In genomic region chr10:49735161-49735560, GRCh38 we compare ENCODE assay signal across 16 cellular contexts. TPM values are rescaled to one million over a fixed set of nuclear protein-coding genes. Genes with fewer than 3 reads are reported as not detected.
DNase-seq lines count a peak whose midpoint lies in the region; FAIRE-seq and TF ChIP-seq lines count a peak whose summit lies in the region.
"Had no signal": no experiment of that assay in that cellular context is flagged by ENCODE, and none has a peak within 500 bp of the region (broad histone marks: within the 10 kb centered on the region; RNA-seq: fewer than 3 reads in every experiment).

No MANE protein-coding gene starts in this region.

- no peak overlapping the region for H2AK5ac ChIP-seq in H9 (ENCODE audit: insufficient read length, low read length)

- H3K9me3 Mint-ChIP-seq in H9 = no peaks in the 10 kb centered on the region
- H3K9me3 Mint-ChIP-seq: CD8-positive, alpha-beta memory T cell; HFFc6 had no signal

- FAIRE-seq in D721Med (lab: Jason Lieb, UNC) = no peak
- FAIRE-seq: A549, GM12878, GM18507 had no signal

- no peak overlapping the region for H4K5ac ChIP-seq in H9 (ENCODE audit: insufficient read length, low read depth, low read length)

- no peak overlapping the region for H3K18ac ChIP-seq in H9 (ENCODE audit: insufficient read length, low read depth, low read length)

- H3K9ac ChIP-seq in H9 (ENCODE audit: extremely low read depth, insufficient read length, low read length) = no peak overlapping the region

- no peak overlapping the region for H3K14ac ChIP-seq in H9 (ENCODE audit: insufficient read depth, low read length)

- H3K27ac ChIP-seq in H9 (ENCODE audit: insufficient read length, low read depth, low read length) (no peak overlapping the region), coronary artery (no peak overlapping the region), caudate nucleus (ENCODE audit: low read depth, low read length) (no peak overlapping the region)
- H3K27ac ChIP-seq: A549 had no signal

- H4K20me1 ChIP-seq in H9 (ENCODE audit: control insufficient read depth, insufficient read depth, insufficient read length) = no peaks in the 10 kb centered on the region

- no peaks in the 10 kb centered on the region for H3K79me2 ChIP-seq in H9 (ENCODE audit: insufficient read depth, low read length)

- H2BK120ac ChIP-seq in H9 (ENCODE audit: low read depth, low read length, poor library complexity, severe bottlenecking) = no peak overlapping the region

- H3K4me1 Mint-ChIP-seq in H9 = no peaks in the 10 kb centered on the region
- H3K4me1 Mint-ChIP-seq: CD8-positive, alpha-beta memory T cell had no signal

- no peaks in the 10 kb centered on the region for H3K27me3 ChIP-seq in H9 (ENCODE audit: insufficient read depth, low read length)

- no peak overlapping the region for H3K4me3 Mint-ChIP-seq in H9
- H3K4me3 Mint-ChIP-seq: CD14-positive monocyte; CD8-positive, alpha-beta memory T cell; HFFc6 had no signal

- H3K4ac ChIP-seq in H9 (ENCODE audit: low read depth, low read length) = no peak overlapping the region

- no peak overlapping the region for H3T11ph ChIP-seq in H9 (ENCODE audit: low read length)

- no peak overlapping the region for H2BK20ac ChIP-seq in H9 (ENCODE audit: low read depth, low read length, poor library complexity, severe bottlenecking)

- no peak overlapping the region for H3K56ac ChIP-seq in H9 (ENCODE audit: insufficient read length, low read depth, low read length)

- no peak overlapping the region for H2AFZ ChIP-seq in H9 (ENCODE audit: low read length)

- H3K4me3 ChIP-seq in coronary artery = no peak overlapping the region
- H3K4me3 ChIP-seq: A549, GM12878 had no signal

- H3K36me3 Mint-ChIP-seq in H9 (ENCODE audit: insufficient read depth in 1 of 3, low read depth in 3 of 3) = peaks cover 7 to 12% (median 11%) of the 10 kb centered on the region in 3 experiments; a peak in 5 of 7 replicates
- H3K36me3 Mint-ChIP-seq: CD14-positive monocyte; CD8-positive, alpha-beta memory T cell had no signal

- H2BK12ac ChIP-seq in H9 (ENCODE audit: insufficient read length, low read depth, low read length) = no peak overlapping the region

- no peaks in the 10 kb centered on the region for H3K79me1 ChIP-seq in H9 (ENCODE audit: insufficient read depth, low read depth, low read length, poor library complexity, severe bottlenecking)

- no peak overlapping the region for H3K4me2 ChIP-seq in H9 (ENCODE audit: insufficient read depth, insufficient read length, low read length)
- H3K4me2 ChIP-seq: A549 had no signal

- H3K9me3 ChIP-seq in H9 (ENCODE audit: control insufficient read depth, low read depth, low read length) = no peaks in the 10 kb centered on the region
- H3K9me3 ChIP-seq: A549 had no signal

- peak; percentile 3 for DNase-seq in D721Med (ENCODE audit: insufficient read length, low spot score)
- DNase-seq in H9 = peak; percentile 28
- DNase-seq in coronary artery (ENCODE audit: low spot score) = peak; percentile 31
- DNase-seq in caudate nucleus (lab: John Stamatoyannopoulos, UW) = no peak
- DNase-seq in activated T-cell treated with anti-CD3 and anti-CD28 coated beads for 4 hours = no peak
- no peak for DNase-seq in activated CD4-positive, alpha-beta T cell treated with anti-CD3 and anti-CD28 coated beads for 48 hours
- DNase-seq: CD8-positive, alpha-beta memory T cell; DMS79; GOT3; HCEC 1CT; HFFc6 had no signal

- no peak overlapping the region for H2BK15ac ChIP-seq in H9 (ENCODE audit: low read depth, low read length)

- TF ChIP-seq CTCF in D721Med (IDR thresholded peaks at IDR 0.05; ENCODE audit: insufficient read depth, missing control alignments) (no peak), H9 (conservative IDR thresholded peaks at IDR 0.05) (no peak), coronary artery (IDR thresholded peaks at IDR 0.05) (no peak)

- H3K4me1 ChIP-seq in H9 (ENCODE audit: insufficient read depth, low read length) = no peaks in the 10 kb centered on the region
- H3K4me1 ChIP-seq: A549 had no signal

- H4K91ac ChIP-seq in H9 (ENCODE audit: insufficient read length, low read depth, low read length) = no peak overlapping the region

- no peak overlapping the region for H4K8ac ChIP-seq in H9 (replicated peaks; ENCODE audit: insufficient read length, low read depth, low read length)

- no peak overlapping the region for H2BK5ac ChIP-seq in H9 (ENCODE audit: insufficient read length, low read length)

- no peak overlapping the region for H3K27ac Mint-ChIP-seq in H9
- H3K27ac Mint-ChIP-seq: CD8-positive, alpha-beta memory T cell; HFFc6 had no signal

- H3K23me2 ChIP-seq in H9 (ENCODE audit: insufficient read length, low read depth, low read length, poor library complexity, severe bottlenecking) = no peaks in the 10 kb centered on the region

- no peaks in the 10 kb centered on the region for H3K27me3 Mint-ChIP-seq in H9 (ENCODE audit: low read depth)

- H3K23ac ChIP-seq in H9 (ENCODE audit: insufficient read length, low read depth, low read length) = no peak overlapping the region

- no CpG with 5 or more reads among the region's 11 CpGs for WGBS in H9 (ENCODE audit: extremely low coverage, insufficient read length, low lambda C conversion rate)

RNA-seq across cellular contexts. Expression of gene OGDHL, which starts 27.0 kb away (rescaled TPM):
- total RNA-seq in H9 (2021) = 21.9 and 22.6 TPM in 2 replicates

RNA-seq across cellular contexts. Expression of gene C10orf53, which starts 55.7 kb away (rescaled TPM):
- total RNA-seq in H9 (2021) = not detected in 2 replicates
- total RNA-seq: CD8-positive, alpha-beta memory T cell; G401; GM12878; HFFc6 had no signal

Comparison
In these comparisons a context has a peak if more than half of its experiments do, and no peak if none do; other contexts are left out.
1. DNase-seq: peak in D721Med (single experiment), H9 (single experiment) and coronary artery (single experiment); none in caudate nucleus (0 of 61), activated T-cell treated with anti-CD3 and anti-CD28 coated beads for 4 hours (single experiment) and activated CD4-positive, alpha-beta T cell treated with anti-CD3 and anti-CD28 coated beads for 48 hours (single experiment).